Comparison of ENCODE assay signal across 1 cellular context in genomic region chr2:197359859-197360258, GRCh38.
TF ChIP-seq lines count a peak whose summit lies in the region.

No MANE protein-coding gene starts in this region.

TF ChIP-seq in K562, 482 proteins besides CTCF, POLR2A, EP300 and RAD21:
- TF ChIP-seq CTCFL (IDR thresholded peaks at IDR 0.05; ENCODE audit: borderline replicate concordance, insufficient read depth, low read depth, low read length, poor library complexity, severe bottlenecking) (peak; percentile 24), SREBF2 (CRISPR knock-in tag; IDR thresholded peaks at IDR 0.05) (no peak)
TF ChIP-seq in K562: peak in this region for 1.
